9 cellular contexts compared by ENCODE assay signal in genomic region chr3:152328841-152329240, GRCh38.
DNase-seq lines count a peak whose midpoint lies in the region; ATAC-seq and TF ChIP-seq lines count a peak whose summit lies in the region.
"Had no signal": no experiment of that assay in that cellular context is flagged by ENCODE, and none has a peak within 500 bp of the region (broad histone marks: within the 10 kb centered on the region; RNA-seq: fewer than 3 reads in every experiment).

No MANE protein-coding gene starts in this region.

- POLR2A ChIA-PET in WTC11 (lab: Charles Lee): no interaction called here

- peaks cover 8% of the 10 kb centered on the region for H3K4me1 Mint-ChIP-seq in WTC11
- peaks cover 79% of the 10 kb centered on the region for H3K4me1 Mint-ChIP-seq in stimulated activated effector memory CD8-positive, alpha-beta T cell treated with anti-CD3 and anti-CD28 coated beads, Interleukin-12 subunit alpha, Interleukin-12 subunit beta, amount 100 ng/mL, for 72 hours

- H3K9me3 Mint-ChIP-seq in WTC11: peaks cover 7% of the 10 kb centered on the region
- no peaks in the 10 kb centered on the region for H3K9me3 Mint-ChIP-seq in stimulated activated effector memory CD8-positive, alpha-beta T cell treated with anti-CD3 and anti-CD28 coated beads, Interleukin-12 subunit alpha, Interleukin-12 subunit beta, amount 100 ng/mL, for 72 hours

- no peak overlapping the region for H3K4me3 Mint-ChIP-seq in WTC11
- peak overlapping the region; percentile 5 for H3K4me3 Mint-ChIP-seq in stimulated activated effector memory CD8-positive, alpha-beta T cell treated with anti-CD3 and anti-CD28 coated beads, Interleukin-12 subunit alpha, Interleukin-12 subunit beta, amount 100 ng/mL, for 72 hours

- intact Hi-C loops in Right ventricle myocardium superior (cut with DNase I): no loop called here

- no peaks in the 10 kb centered on the region for H3K27me3 Mint-ChIP-seq in WTC11 (ENCODE audit: low read depth)

- H3K27ac Mint-ChIP-seq in WTC11: 0 out of 2 replicates have a peak overlapping the region, but pooled peaks have one; percentile 12
- H3K27ac Mint-ChIP-seq in stimulated activated effector memory CD8-positive, alpha-beta T cell treated with anti-CD3 and anti-CD28 coated beads, Interleukin-12 subunit alpha, Interleukin-12 subunit beta, amount 100 ng/mL, for 72 hours: peak overlapping the region; percentile 35

- no peak for TF ChIP-seq CTCF in WTC11 (IDR thresholded peaks at IDR 0.05)

- ATAC-seq in WTC11 (no peak), Right ventricle myocardium superior (ENCODE audit: poor library complexity) (peak; percentile 37), GM19452 (IDR thresholded peaks at IDR 0.05; ENCODE audit: unreplicated experiment) (no peak), GM18873 (IDR thresholded peaks at IDR 0.05; ENCODE audit: low FRiP score, unreplicated experiment) (no peak)
- no peak for ATAC-seq in stimulated activated effector memory CD8-positive, alpha-beta T cell treated with anti-CD3 and anti-CD28 coated beads, Interleukin-12 subunit alpha, Interleukin-12 subunit beta, amount 100 ng/mL, for 72 hours

- H3K36me3 Mint-ChIP-seq in WTC11: peaks cover 6% of the 10 kb centered on the region; the same call in 1 of the 2 replicates
- peaks cover 75% of the 10 kb centered on the region for H3K36me3 Mint-ChIP-seq in stimulated activated effector memory CD8-positive, alpha-beta T cell treated with anti-CD3 and anti-CD28 coated beads, Interleukin-12 subunit alpha, Interleukin-12 subunit beta, amount 100 ng/mL, for 72 hours

- DNase-seq in HPDE6-E6E7 (ENCODE audit: extremely low spot score): peak; percentile 48
- no peak for DNase-seq in WTC11 (ENCODE audit: low spot score)
- DNase-seq in Right ventricle myocardium superior: no peak
- DNase-seq in stimulated activated effector memory CD8-positive, alpha-beta T cell treated with anti-CD3 and anti-CD28 coated beads, Interleukin-12 subunit alpha, Interleukin-12 subunit beta, amount 100 ng/mL, for 72 hours (ENCODE audit: low spot score in 2 of 2): no peak
- no peak for DNase-seq in inferior parietal cortex (ENCODE audit: extremely low spot score)
- DNase-seq in 8988T: no peak
- DNase-seq: cortex of kidney had no signal

- CTCF ChIA-PET in WTC11 (lab: Charles Lee): no interaction called here

TF ChIP-seq in WTC11, 78 proteins besides CTCF, POLR2A, EP300 and RAD21:
- TF ChIP-seq ETV6 (CRISPR knock-in tag; IDR thresholded peaks at IDR 0.05) (no peak), NR1H2 (CRISPR knock-in tag; IDR thresholded peaks at IDR 0.05) (no peak), ATF1 (CRISPR knock-in tag; IDR thresholded peaks at IDR 0.05) (no peak), IRF2 (CRISPR knock-in tag; IDR thresholded peaks at IDR 0.05; ENCODE audit: borderline replicate concordance, low read depth) (no peak), ZNF396 (CRISPR knock-in tag; IDR thresholded peaks at IDR 0.05; ENCODE audit: borderline replicate concordance) (no peak), E2F1 (CRISPR knock-in tag; IDR thresholded peaks at IDR 0.05) (no peak)
